ENCODE assay signal across 11 cellular contexts in the genomic region with DNA sequence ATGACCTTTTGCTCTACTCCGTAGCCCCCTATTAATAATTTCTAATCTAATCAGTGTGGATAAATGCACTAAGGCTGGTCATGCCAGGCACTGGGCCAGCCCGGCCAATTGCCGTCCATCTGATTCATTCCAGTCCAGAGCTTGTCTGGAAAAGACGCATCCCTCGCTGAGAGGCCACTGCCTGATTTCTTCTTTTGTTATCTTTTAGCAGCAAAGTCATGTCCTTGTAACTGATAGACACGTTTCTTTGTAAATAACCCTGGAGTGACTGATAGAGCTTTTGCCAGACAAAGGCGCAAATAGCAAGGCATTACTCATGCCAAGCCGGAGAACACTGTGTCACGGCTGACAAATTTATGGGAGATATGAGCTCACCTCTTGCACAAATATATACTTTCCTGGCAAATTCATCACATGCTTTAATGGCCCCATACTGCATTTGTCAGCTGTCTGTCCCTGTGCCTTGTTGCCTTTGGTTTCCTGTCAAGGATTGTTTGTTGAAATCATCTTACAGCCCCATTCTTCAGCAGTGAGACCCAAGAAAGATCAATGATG.
DNase-seq lines count a peak whose midpoint lies in the region; ATAC-seq and TF ChIP-seq lines count a peak whose summit lies in the region.
"Had no signal": no experiment of that assay in that cellular context is flagged by ENCODE, and none has a peak within 500 bp of the region (broad histone marks: within the 10 kb centered on the region; RNA-seq: fewer than 3 reads in every experiment).

No MANE protein-coding gene starts in this region.

- H3K4me3 ChIP-seq in astrocyte of the spinal cord (ENCODE audit: low read depth, low read length) (no peak overlapping the region), uterus (no peak overlapping the region), thyroid gland (replicated peaks in 1 of 3) (no peak overlapping the region), Karpas-422 (ENCODE audit: low read length) (no peak overlapping the region)
- H3K4me3 ChIP-seq: transverse colon had no signal

- H3K27me3 ChIP-seq in uterus (no peaks in the 10 kb centered on the region), thyroid gland (no peaks in the 10 kb centered on the region), Karpas-422 (ENCODE audit: low read length) (no peaks in the 10 kb centered on the region)

- H3K9me3 ChIP-seq in uterus (no peaks in the 10 kb centered on the region), thyroid gland (no peaks in the 10 kb centered on the region), Karpas-422 (ENCODE audit: low read length) (no peaks in the 10 kb centered on the region)
- H3K9me3 ChIP-seq: transverse colon had no signal

- no peaks in the 10 kb centered on the region for H3K4me1 ChIP-seq in uterus
- H3K4me1 ChIP-seq in thyroid gland: no peaks in the 10 kb centered on the region
- H3K4me1 ChIP-seq in Karpas-422 (ENCODE audit: low read length): no peaks in the 10 kb centered on the region

- no peaks in the 10 kb centered on the region for H4K20me1 ChIP-seq in Karpas-422 (ENCODE audit: insufficient read depth, low read depth, low read length)

- ATAC-seq in GM21367 (IDR thresholded peaks at IDR 0.05; ENCODE audit: unreplicated experiment): no peak

- H3K27ac ChIP-seq in uterus (peak overlapping the region; percentile 24 to 78), thyroid gland (no peak overlapping the region), Karpas-422 (ENCODE audit: low read length) (no peak overlapping the region)
- H3K27ac ChIP-seq: transverse colon had no signal

- no peak for TF ChIP-seq POLR2A in uterus (IDR thresholded peaks at IDR 0.05)
- TF ChIP-seq POLR2A in thyroid gland (IDR thresholded peaks at IDR 0.05): no peak

- DNase-seq in NCI-H748 (lab: John Stamatoyannopoulos, UW; ENCODE audit: unreplicated experiment) (peak; percentile 5), NCI-H748 treated with DMSO at 0.1 percent for 48 hours (lab: John Stamatoyannopoulos, UW) (no peak), astrocyte of the spinal cord (ENCODE audit: low read depth, low spot score) (peak; percentile 48), iris pigment epithelial cell (ENCODE audit: low read depth) (peak; percentile 94), uterus (peak; percentile 54 to 61), thyroid gland (no peak), Karpas-422 (no peak)
- DNase-seq: activated naive CD8-positive, alpha-beta T cell treated with anti-CD3 and anti-CD28 coated beads for 36 hours; T-helper 9 cell; transverse colon had no signal

- H3K36me3 ChIP-seq in uterus: no peaks in the 10 kb centered on the region
- H3K36me3 ChIP-seq in thyroid gland: no peaks in the 10 kb centered on the region
- no peaks in the 10 kb centered on the region for H3K36me3 ChIP-seq in Karpas-422 (ENCODE audit: insufficient read depth, low read length)
- H3K36me3 ChIP-seq: transverse colon had no signal

- in situ Hi-C loops in astrocyte of the spinal cord (cut with HindIII; ENCODE audit: low sequenced_read_pairs): no loop called here

- TF ChIP-seq CTCF in astrocyte of the spinal cord (IDR thresholded peaks at IDR 0.05; ENCODE audit: low read depth, low read length): no peak
- TF ChIP-seq CTCF in uterus (IDR thresholded peaks at IDR 0.05): no peak
- TF ChIP-seq CTCF in thyroid gland (IDR thresholded peaks at IDR 0.05): no peak

- no peak overlapping the region for H3K4me2 ChIP-seq in Karpas-422 (ENCODE audit: low read depth, low read length, poor library complexity, severe bottlenecking)

- H3K9me2 ChIP-seq in Karpas-422 (replicated peaks; ENCODE audit: insufficient read depth, low read length): no peaks in the 10 kb centered on the region

- WGBS in thyroid gland, 2 donors: 73 to 77% methylated on average over 9 of the region's 9 CpGs

- H2AFZ ChIP-seq in Karpas-422 (ENCODE audit: low read length): no peak overlapping the region

- H3K9ac ChIP-seq in Karpas-422 (ENCODE audit: low read length): no peak overlapping the region

- intact Hi-C loops in uterus (cut with DNase I; ENCODE audit: low total_unique reads) (no loop called here), thyroid gland (cut with DNase I) (no loop called here)

- H3K79me2 ChIP-seq in Karpas-422 (ENCODE audit: low read length): no peaks in the 10 kb centered on the region

Comparison
In these comparisons a context has a peak if more than half of its experiments do, and no peak if none do; other contexts are left out.
1. DNase-seq: peak in NCI-H748 (single experiment), astrocyte of the spinal cord (single experiment), iris pigment epithelial cell (single experiment) and uterus (2 of 2); none in NCI-H748 treated with DMSO at 0.1 percent for 48 hours (single experiment), thyroid gland (0 of 2) and Karpas-422 (single experiment).
2. H3K27ac ChIP-seq: peak in uterus (2 of 2); none in thyroid gland (0 of 3) and Karpas-422 (single experiment).